24 cellular contexts compared by ENCODE assay signal in genomic region chr5:83891261-83891660, GRCh38.
"Had no signal": no experiment of that assay in that cellular context is flagged by ENCODE, and none has a peak within 500 bp of the region (broad histone marks: within the 10 kb centered on the region; RNA-seq: fewer than 3 reads in every experiment).

No MANE protein-coding gene starts in this region.

- H3K4me3 ChIP-seq: left ventricle myocardium inferior, lung, neural progenitor cell, psoas muscle, right lobe of liver, smooth muscle cell, tibial nerve had no signal

- H3K4me2 ChIP-seq: neural progenitor cell, smooth muscle cell had no signal

- H3K9ac ChIP-seq: neural progenitor cell, parathyroid adenoma had no signal

- H2AFZ ChIP-seq: neural progenitor cell, parathyroid adenoma had no signal

- H3K27me3 ChIP-seq: neural progenitor cell, neutrophil, right lobe of liver, tibial nerve had no signal

- DNase-seq: hypothalamus; immature natural killer cell; left ventricle myocardium inferior; mesendoderm; naive B cell; natural killer cell; nephron progenitor cell; occipital lobe; psoas muscle; right lobe of liver; stimulated activated CD4-positive, alpha-beta T cell treated with anti-CD3 and anti-CD28 coated beads, Interleukin-1b, Interleukin-23, amount 100 ng/mL, for 48 hours; stimulated activated CD4-positive, alpha-beta T cell treated with anti-CD3 and anti-CD28 coated beads, Interleukin-2, amount 100 ng/mL, for 48 hours; stimulated activated CD4-positive, alpha-beta T cell treated with anti-CD3 and anti-CD28 coated beads, Interleukin-4, amount 100 ng/mL, for 4 hours; stimulated activated CD8-positive, alpha-beta memory T cell treated with anti-CD3 and anti-CD28 coated beads, Interleukin-4, amount 100 ng/mL, for 48 hours; stimulated activated naive CD4-positive, alpha-beta T cell treated with Interleukin-2 at 50 U/mL for 16 hours; stimulated activated naive CD8-positive, alpha-beta T cell treated with anti-CD3 and anti-CD28 coated beads, Interleukin-15, amount 100 ng/mL, for 72 hours; substantia nigra had no signal

- H3K79me2 ChIP-seq: parathyroid adenoma had no signal

- ATAC-seq: natural killer cell; psoas muscle; right lobe of liver; stimulated activated memory B cell treated with anti-CD40 and anti-IgM and Interleukin-4, amounts not matched to agents 10 μg/mL and 1 μg/mL and 100 μg/mL, for 72 hours; stimulated activated naive CD8-positive, alpha-beta T cell treated with anti-CD3 and anti-CD28 coated beads, Interleukin-15, amount 100 ng/mL, for 72 hours had no signal

- H3K4me1 ChIP-seq: left ventricle myocardium inferior, neural progenitor cell, parathyroid adenoma, psoas muscle, right lobe of liver had no signal

- H3K9me3 ChIP-seq: left ventricle myocardium inferior, neutrophil, psoas muscle, right lobe of liver, tibial nerve had no signal

- H3K27ac ChIP-seq: left ventricle myocardium inferior, neural progenitor cell, neutrophil, parathyroid adenoma, psoas muscle, right lobe of liver, tibial nerve had no signal

- H3K36me3 ChIP-seq: left ventricle myocardium inferior, neural progenitor cell, neutrophil, right lobe of liver, tibial nerve had no signal
